27 cellular contexts compared by ENCODE assay signal in genomic region chr19:36997152-36997842, GRCh38.
"Had no signal": no experiment of that assay in that cellular context is flagged by ENCODE, and none has a peak within 500 bp of the region (broad histone marks: within the 10 kb centered on the region; RNA-seq: fewer than 3 reads in every experiment).

No MANE protein-coding gene starts in this region.

- H3K27ac ChIP-seq: colonic mucosa, esophagus muscularis mucosa, foreskin keratinocyte, gastroesophageal sphincter, heart right ventricle, prostate gland, right atrium auricular region, sigmoid colon, stomach, testis, tibial artery, upper lobe of left lung had no signal

- H3K4me1 ChIP-seq: colonic mucosa, esophagus muscularis mucosa, foreskin keratinocyte, gastroesophageal sphincter, heart right ventricle, prostate gland, right atrium auricular region, sigmoid colon, stomach, testis, tibial artery, upper lobe of left lung had no signal

- H3K9me3 ChIP-seq: prostate gland, testis had no signal

- ATAC-seq: foreskin keratinocyte; gastroesophageal sphincter; heart right ventricle; naive thymus-derived CD8-positive, alpha-beta T cell; stimulated activated effector memory CD8-positive, alpha-beta T cell treated with anti-CD3 and anti-CD28 coated beads, Interleukin-12 subunit alpha, Interleukin-12 subunit beta, amount 100 ng/mL, for 72 hours had no signal

- H3K4me3 ChIP-seq: colonic mucosa, esophagus muscularis mucosa, gastroesophageal sphincter, heart right ventricle, prostate gland, right atrium auricular region, sigmoid colon, stomach, testis, tibial artery, upper lobe of left lung had no signal

- H3K27me3 ChIP-seq: colonic mucosa, esophagus muscularis mucosa, foreskin keratinocyte, gastroesophageal sphincter, heart right ventricle, right atrium auricular region, sigmoid colon, stomach, testis, tibial artery, upper lobe of left lung had no signal

- H3K36me3 ChIP-seq: colonic mucosa had no signal

- FAIRE-seq: endothelial cell of umbilical vein, keratinocyte, urothelium cell line had no signal

- DNase-seq: colonic mucosa; effector CD8-positive, alpha-beta T cell; endodermal cell; glutamatergic neuron; heart right ventricle; hippocampal formation; naive thymus-derived CD8-positive, alpha-beta T cell; nephron progenitor cell; nucleus accumbens; sigmoid colon; stimulated activated CD4-positive, alpha-beta T cell treated with anti-CD3 and anti-CD28 coated beads, Interleukin-2, amount 100 ng/mL, for 24 hours; stimulated activated CD4-positive, alpha-beta T cell treated with anti-CD3 and anti-CD28 coated beads, Interleukin-4, amount 100 ng/mL, for 24 hours; stimulated activated naive CD4-positive, alpha-beta T cell treated with Interleukin-2 at 50 U/mL for 16 hours; stomach; substantia nigra; testis; tibial artery; upper lobe of left lung had no signal
